Comparison of ENCODE assay signal across 9 cellular contexts in genomic region chr9:116153765-116154333, GRCh38. TPM values are rescaled to one million over a fixed set of nuclear protein-coding genes. Genes with fewer than 3 reads are reported as not detected.
DNase-seq lines count a peak whose midpoint lies in the region; ATAC-seq and TF ChIP-seq lines count a peak whose summit lies in the region.
"Had no signal": no experiment of that assay in that cellular context is flagged by ENCODE, and none has a peak within 500 bp of the region (broad histone marks: within the 10 kb centered on the region; RNA-seq: fewer than 3 reads in every experiment).

Gene PAPPA, plus strand, starts transcription at chr9:116153791. Its CDS starts 382 bp downstream, at chr9:116154173.

- peak; percentile 59 for DNase-seq in Daoy (ENCODE audit: low read depth)
- DNase-seq in activated T-helper 1 cell treated with anti-CD3 and anti-CD28 coated beads, Interleukin-12 subunit alpha, Interleukin-12 subunit beta, Interleukin-2, Interleukin-4 antibody, amounts not matched to agents 30 ng/mL and 10 ng/mL and 1 ng/mL, durations not matched to agents 14 hours and 24 hours and 36 hours (ENCODE audit: low spot score): no peak
- peak; percentile 19 for DNase-seq in left ventricle myocardium inferior
- no peak for DNase-seq in prostate gland (ENCODE audit: low spot score)
- DNase-seq in DMS79 treated with DMSO at 0.1 percent for 48 hours (lab: John Stamatoyannopoulos, UW): no peak
- no peak for DNase-seq in activated effector memory CD4-positive, alpha-beta T cell treated with Interleukin-2 at 50 U/mL for 16 hours
- DNase-seq in NCI-H1436 (lab: John Stamatoyannopoulos, UW): no peak
- DNase-seq: activated T-cell treated with anti-CD3 and anti-CD28 coated beads, Interleukin-2, amount 50 U/mL, for 4 hours had no signal

- peak within 1 kb of the TSS; percentile 88 for H3K27ac ChIP-seq in left ventricle myocardium inferior (replicated peaks)
- peak within 1 kb of the TSS; percentile 49 to 56 for H3K27ac ChIP-seq in prostate gland

- no peaks in the 10 kb centered on the region for H3K9me3 ChIP-seq in left ventricle myocardium inferior (replicated peaks)
- H3K9me3 ChIP-seq in prostate gland: no peaks in the 10 kb centered on the region

- H3K27me3 ChIP-seq in left ventricle myocardium inferior (ENCODE audit: low read depth): peaks cover 32% of the 10 kb centered on the region
- H3K27me3 ChIP-seq in prostate gland (replicated peaks; ENCODE audit: insufficient read depth): no peaks in the 10 kb centered on the region

- H3K4me1 ChIP-seq in left ventricle myocardium inferior (peaks cover 36% of the 10 kb centered on the region), prostate gland (replicated peaks) (peaks cover 3% of the 10 kb centered on the region)

- ATAC-seq in HG02885 (IDR thresholded peaks at IDR 0.05; ENCODE audit: poor library complexity, unreplicated experiment): no peak

- no peak for TF ChIP-seq POLR2A in prostate gland (IDR thresholded peaks at IDR 0.05)

- 2% methylated on average over 36 of the region's 41 CpGs for WGBS in prostate gland

- H3K4me3 ChIP-seq in left ventricle myocardium inferior (peak within 1 kb of the TSS; percentile 72), prostate gland (peak within 1 kb of the TSS; percentile 28 to 35)

- peak within 1 kb of the TSS; percentile 55 for H3K27ac Mint-ChIP-seq in activated T-helper 1 cell treated with anti-CD3 and anti-CD28 coated beads, Interleukin-12 subunit alpha, Interleukin-12 subunit beta, Interleukin-2, Interleukin-4 antibody, amounts not matched to agents 30 ng/mL and 10 ng/mL and 1 ng/mL, durations not matched to agents 14 hours and 24 hours and 36 hours

- peaks cover 1% of the 10 kb centered on the region for H3K36me3 Mint-ChIP-seq in activated T-helper 1 cell treated with anti-CD3 and anti-CD28 coated beads, Interleukin-12 subunit alpha, Interleukin-12 subunit beta, Interleukin-2, Interleukin-4 antibody, amounts not matched to agents 30 ng/mL and 10 ng/mL and 1 ng/mL, durations not matched to agents 14 hours and 24 hours and 36 hours (ENCODE audit: low read depth)

- H3K36me3 ChIP-seq in left ventricle myocardium inferior (no peaks in the 10 kb centered on the region), prostate gland (no peaks in the 10 kb centered on the region)

- peaks cover 69% of the 10 kb centered on the region for H3K27me3 Mint-ChIP-seq in activated T-helper 1 cell treated with anti-CD3 and anti-CD28 coated beads, Interleukin-12 subunit alpha, Interleukin-12 subunit beta, Interleukin-2, Interleukin-4 antibody, amounts not matched to agents 30 ng/mL and 10 ng/mL and 1 ng/mL, durations not matched to agents 14 hours and 24 hours and 36 hours (ENCODE audit: insufficient read depth)

- no peak within 1 kb of the TSS for H3K4me3 Mint-ChIP-seq in activated T-helper 1 cell treated with anti-CD3 and anti-CD28 coated beads, Interleukin-12 subunit alpha, Interleukin-12 subunit beta, Interleukin-2, Interleukin-4 antibody, amounts not matched to agents 30 ng/mL and 10 ng/mL and 1 ng/mL, durations not matched to agents 14 hours and 24 hours and 36 hours
- H3K4me3 Mint-ChIP-seq: activated T-cell treated with anti-CD3 and anti-CD28 coated beads, Interleukin-2, amount 50 U/mL, for 4 hours had no signal

- H3K4me1 Mint-ChIP-seq in activated T-helper 1 cell treated with anti-CD3 and anti-CD28 coated beads, Interleukin-12 subunit alpha, Interleukin-12 subunit beta, Interleukin-2, Interleukin-4 antibody, amounts not matched to agents 30 ng/mL and 10 ng/mL and 1 ng/mL, durations not matched to agents 14 hours and 24 hours and 36 hours (ENCODE audit: low read depth): peaks cover 9% of the 10 kb centered on the region

- no peak for TF ChIP-seq CTCF in left ventricle myocardium inferior (IDR thresholded peaks at IDR 0.05; ENCODE audit: borderline replicate concordance)
- no peak for TF ChIP-seq CTCF in prostate gland (IDR thresholded peaks at IDR 0.05)

- no peaks in the 10 kb centered on the region for H3K9me3 Mint-ChIP-seq in activated T-helper 1 cell treated with anti-CD3 and anti-CD28 coated beads, Interleukin-12 subunit alpha, Interleukin-12 subunit beta, Interleukin-2, Interleukin-4 antibody, amounts not matched to agents 30 ng/mL and 10 ng/mL and 1 ng/mL, durations not matched to agents 14 hours and 24 hours and 36 hours
- H3K9me3 Mint-ChIP-seq: activated T-cell treated with anti-CD3 and anti-CD28 coated beads, Interleukin-2, amount 50 U/mL, for 4 hours had no signal

- intact Hi-C loops in activated T-helper 1 cell treated with anti-CD3 and anti-CD28 coated beads, Interleukin-12 subunit alpha, Interleukin-12 subunit beta, Interleukin-2, Interleukin-4 antibody, amounts not matched to agents 30 ng/mL and 10 ng/mL and 1 ng/mL, durations not matched to agents 14 hours and 24 hours and 36 hours (cut with micrococcal nuclease): no loop called here
- intact Hi-C loops in left ventricle myocardium inferior (cut with micrococcal nuclease): loop anchor here (5.0 kb wide), 1 partner anchor 418 kb away; no protein-coding TSS in a partner anchor
- intact Hi-C loops in prostate gland (cut with DNase I): loop anchor here (2.0 to 10.0 kb wide), 4 partner anchors 211 to 493 kb away; no protein-coding TSS in a partner anchor

RNA-seq across cellular contexts. Expression of gene PAPPA, which starts in this region (rescaled TPM):
- 8.3 and 9.9 TPM in 2 replicates for total RNA-seq in Daoy (2014; rRNA removed; shearing (Covaris generic))
- total RNA-seq in activated T-helper 1 cell treated with anti-CD3 and anti-CD28 coated beads, Interleukin-12 subunit alpha, Interleukin-12 subunit beta, Interleukin-2, Interleukin-4 antibody, amounts not matched to agents 30 ng/mL and 10 ng/mL and 1 ng/mL, durations not matched to agents 14 hours and 24 hours and 36 hours: not detected in 2 replicates
- total RNA-seq in left ventricle myocardium inferior (0.69 TPM), prostate gland (1 to 10 TPM in 1 of 2 donors, under 1 TPM in 1; 0.27 to 1.8 TPM)

Comparison
In these comparisons a context has a peak if more than half of its experiments do, and no peak if none do; other contexts are left out.
1. Peak in DNase-seq, H3K4me3 ChIP-seq and H3K27ac ChIP-seq in left ventricle myocardium inferior; RNA of the gene not detected or under 1 TPM.